Comparison of ENCODE assay signal across 36 cellular contexts in genomic region chr3:82198009-82198408, GRCh38.
"Had no signal": no experiment of that assay in that cellular context is flagged by ENCODE, and none has a peak within 500 bp of the region (broad histone marks: within the 10 kb centered on the region; RNA-seq: fewer than 3 reads in every experiment).

No MANE protein-coding gene starts in this region.

- H3K9me3 ChIP-seq: adrenal gland, body of pancreas, breast epithelium had no signal

- H3K4me1 Mint-ChIP-seq: activated B cell treated with CpG ODN at 0.5 μM for 24 hours; activated CD4-positive, alpha-beta T cell treated with anti-CD3 and anti-CD28 coated beads, Interleukin-2, amount 10 ng/mL, durations not matched to agents 24 days and 14 days; activated naive CD8-positive, alpha-beta T cell treated with anti-CD3 and anti-CD28 coated beads for 36 hours; activated T-helper 17 cell treated with anti-CD3 and anti-CD28 coated beads, Interleukin-2, amount 50 U/mL, for 72 hours had no signal

- H3K9me3 Mint-ChIP-seq: activated CD4-positive, alpha-beta T cell treated with anti-CD3 and anti-CD28 coated beads, Interleukin-2, amount 10 ng/mL, durations not matched to agents 24 days and 14 days; activated CD8-positive, alpha-beta T cell treated with anti-CD3 and anti-CD28 coated beads for 36 hours; activated naive CD4-positive, alpha-beta T cell treated with anti-CD3 and anti-CD28 coated beads for 36 hours; activated T-helper 1 cell treated with anti-CD3 and anti-CD28 coated beads, Interleukin-12 subunit alpha, Interleukin-12 subunit beta, Interleukin-2, Interleukin-4 antibody, amounts not matched to agents 30 ng/mL and 10 ng/mL and 1 ng/mL, durations not matched to agents 14 hours and 24 hours and 36 hours had no signal

- H3K4me3 Mint-ChIP-seq: activated B cell treated with CpG ODN at 0.5 μM for 24 hours; activated CD4-positive, alpha-beta memory T cell treated with anti-CD3 and anti-CD28 coated beads for 36 hours; activated CD4-positive, alpha-beta T cell treated with anti-CD3 and anti-CD28 coated beads, Interleukin-2, amount 10 ng/mL, durations not matched to agents 24 days and 14 days; activated CD8-positive, alpha-beta T cell treated with anti-CD3 and anti-CD28 coated beads for 36 hours; activated naive CD4-positive, alpha-beta T cell treated with anti-CD3 and anti-CD28 coated beads for 36 hours; activated naive CD8-positive, alpha-beta T cell treated with anti-CD3 and anti-CD28 coated beads for 36 hours; activated T-cell treated with anti-CD3 and anti-CD28 coated beads, Interleukin-2, amount 50 U/mL, for 4 hours; activated T-cell treated with anti-CD3 and anti-CD28 coated beads, Interleukin-2, amount 50 U/mL, for 72 hours; activated T-helper 1 cell treated with anti-CD3 and anti-CD28 coated beads, Interleukin-12 subunit alpha, Interleukin-12 subunit beta, Interleukin-2, Interleukin-4 antibody, amounts not matched to agents 30 ng/mL and 10 ng/mL and 1 ng/mL, durations not matched to agents 14 hours and 24 hours and 36 hours; activated T-helper 17 cell treated with anti-CD3 and anti-CD28 coated beads, Interleukin-2, amount 50 U/mL, for 72 hours; T-helper 2 cell treated with Interferon-gamma antibody and Interleukin-4, amounts not matched to agents 5 μg/mL and 100 μg/mL, for 36 hours had no signal

- H3K27ac ChIP-seq: adrenal gland, body of pancreas, brain microvascular endothelial cell, breast epithelium, VCaP had no signal

- H3K4me3 ChIP-seq: adrenal gland, body of pancreas, breast epithelium had no signal

- FAIRE-seq: astrocyte, colon, TTC549 had no signal

- H3K4me1 ChIP-seq: adrenal gland, body of pancreas, breast epithelium had no signal

- H3K27me3 ChIP-seq: adrenal gland, body of pancreas, brain microvascular endothelial cell, breast epithelium had no signal

- DNase-seq: activated B cell treated with CpG ODN at 0.5 μM for 24 hours; activated CD4-positive, alpha-beta memory T cell treated with anti-CD3 and anti-CD28 coated beads for 36 hours; activated CD4-positive, alpha-beta T cell treated with anti-CD3 and anti-CD28 coated beads for 4 hours; activated CD4-positive, alpha-beta T cell treated with anti-CD3 and anti-CD28 coated beads, Interleukin-2, amount 10 ng/mL, durations not matched to agents 24 days and 14 days; activated CD4-positive, alpha-beta T cell treated with anti-CD3 and anti-CD28 coated beads, Interleukin-2, amount 50 U/mL, for 1 hour; activated CD4-positive, alpha-beta T cell treated with anti-CD3 and anti-CD28 coated beads, Interleukin-2, amount 50 U/mL, for 4 hours; activated CD4-positive, CD25-positive, alpha-beta regulatory T cell treated with anti-CD3 and anti-CD28 coated beads, Interleukin-2, amount 50 U/mL, for 72 hours; activated CD8-positive, alpha-beta memory T cell treated with anti-CD3 and anti-CD28 coated beads, Interleukin-2, amount 50 U/mL, for 4 hours; activated CD8-positive, alpha-beta T cell treated with anti-CD3 and anti-CD28 coated beads for 36 hours; activated effector memory CD4-positive, alpha-beta T cell treated with anti-CD3 and anti-CD28 coated beads, Interleukin-2, amount 50 U/mL, for 16 hours; activated gamma-delta T cell treated with Interleukin-2 at 50 U/mL for 16 hours; activated naive CD4-positive, alpha-beta T cell; activated naive CD4-positive, alpha-beta T cell treated with anti-CD3 and anti-CD28 coated beads for 36 hours; activated naive CD4-positive, alpha-beta T cell treated with anti-CD3 and anti-CD28 coated beads, Interleukin-2, amount 50 U/mL, for 16 hours; activated naive CD8-positive, alpha-beta T cell treated with anti-CD3 and anti-CD28 coated beads for 36 hours; activated T-cell treated with anti-CD3 and anti-CD28 coated beads for 4 hours; activated T-cell treated with anti-CD3 and anti-CD28 coated beads, Interleukin-2, amount 50 U/mL, for 1 hour; activated T-cell treated with anti-CD3 and anti-CD28 coated beads, Interleukin-2, amount 50 U/mL, for 4 hours; activated T-cell treated with anti-CD3 and anti-CD28 coated beads, Interleukin-2, amount 50 U/mL, for 72 hours; adrenal gland; amniotic stem cell; aorta; body of pancreas; brain microvascular endothelial cell; central memory CD4-positive, alpha-beta T cell; T-helper 2 cell; T-helper 9 cell had no signal

- ATAC-seq: activated CD8-positive, alpha-beta T cell treated with anti-CD3 and anti-CD28 coated beads for 36 hours; activated naive CD4-positive, alpha-beta T cell treated with anti-CD3 and anti-CD28 coated beads, Interleukin-2, amount 50 U/mL, for 72 hours; activated T-cell treated with anti-CD3 and anti-CD28 coated beads, Interleukin-2, amount 50 U/mL, for 4 hours; activated T-cell treated with anti-CD3 and anti-CD28 coated beads, Interleukin-2, amount 50 U/mL, for 72 hours; activated T-helper 17 cell treated with anti-CD3 and anti-CD28 coated beads, Interleukin-2, amount 50 U/mL, for 72 hours; body of pancreas had no signal

- H3K27ac Mint-ChIP-seq: activated B cell treated with CpG ODN at 0.5 μM for 24 hours; activated CD4-positive, alpha-beta memory T cell treated with anti-CD3 and anti-CD28 coated beads for 36 hours; activated CD4-positive, alpha-beta T cell treated with anti-CD3 and anti-CD28 coated beads, Interleukin-2, amount 10 ng/mL, durations not matched to agents 24 days and 14 days; activated CD8-positive, alpha-beta T cell treated with anti-CD3 and anti-CD28 coated beads for 36 hours; activated naive CD4-positive, alpha-beta T cell treated with anti-CD3 and anti-CD28 coated beads for 36 hours; activated naive CD4-positive, alpha-beta T cell treated with anti-CD3 and anti-CD28 coated beads, Interleukin-2, amount 50 U/mL, for 72 hours; activated naive CD8-positive, alpha-beta T cell treated with anti-CD3 and anti-CD28 coated beads for 36 hours; activated T-cell treated with anti-CD3 and anti-CD28 coated beads, Interleukin-2, amount 50 U/mL, for 72 hours; activated T-helper 1 cell treated with anti-CD3 and anti-CD28 coated beads, Interleukin-12 subunit alpha, Interleukin-12 subunit beta, Interleukin-2, Interleukin-4 antibody, amounts not matched to agents 30 ng/mL and 10 ng/mL and 1 ng/mL, durations not matched to agents 14 hours and 24 hours and 36 hours; activated T-helper 17 cell treated with anti-CD3 and anti-CD28 coated beads, Interleukin-2, amount 50 U/mL, for 72 hours; T-helper 2 cell treated with Interferon-gamma antibody and Interleukin-4, amounts not matched to agents 5 μg/mL and 100 μg/mL, for 36 hours had no signal

- H3K36me3 Mint-ChIP-seq: activated CD4-positive, alpha-beta memory T cell treated with anti-CD3 and anti-CD28 coated beads for 36 hours; activated naive CD4-positive, alpha-beta T cell treated with anti-CD3 and anti-CD28 coated beads, Interleukin-2, amount 50 U/mL, for 72 hours; activated naive CD8-positive, alpha-beta T cell treated with anti-CD3 and anti-CD28 coated beads for 36 hours had no signal

- H3K27me3 Mint-ChIP-seq: activated B cell treated with CpG ODN at 0.5 μM for 24 hours; activated CD4-positive, alpha-beta memory T cell treated with anti-CD3 and anti-CD28 coated beads for 36 hours; activated CD4-positive, alpha-beta T cell treated with anti-CD3 and anti-CD28 coated beads, Interleukin-2, amount 10 ng/mL, durations not matched to agents 24 days and 14 days; activated CD8-positive, alpha-beta T cell treated with anti-CD3 and anti-CD28 coated beads for 36 hours; activated T-helper 17 cell treated with anti-CD3 and anti-CD28 coated beads, Interleukin-2, amount 50 U/mL, for 72 hours had no signal

- H3K36me3 ChIP-seq: adrenal gland, brain microvascular endothelial cell, breast epithelium had no signal
